18 cellular contexts compared by ENCODE assay signal in genomic region chr7:119177863-119178262, GRCh38.
DNase-seq lines count a peak whose midpoint lies in the region; ATAC-seq and TF ChIP-seq lines count a peak whose summit lies in the region.
"Had no signal": no experiment of that assay in that cellular context is flagged by ENCODE, and none has a peak within 500 bp of the region (broad histone marks: within the 10 kb centered on the region; RNA-seq: fewer than 3 reads in every experiment).

No MANE protein-coding gene starts in this region.

- DNase-seq in G401 (ENCODE audit: low spot score) (peak; percentile 23), MM.1S (peak; percentile 2), neural progenitor cell (ENCODE audit: low spot score) (no peak), PC-9 (no peak), amygdala (lab: John Stamatoyannopoulos, UW) (no peak)
- DNase-seq: 8988T; Calu3; CD4-positive, alpha-beta memory T cell; COR-L47; DMS153; DND-41; GDM1; GOT3; HFFc6 had no signal

- H3K4me1 ChIP-seq in MM.1S (ENCODE audit: low read length): no peaks in the 10 kb centered on the region
- H3K4me1 ChIP-seq in neural progenitor cell: no peaks in the 10 kb centered on the region
- H3K4me1 ChIP-seq in PC-9 (replicated peaks; ENCODE audit: insufficient read depth): no peaks in the 10 kb centered on the region

- no peaks in the 10 kb centered on the region for H3K36me3 Mint-ChIP-seq in neural progenitor cell
- H3K36me3 Mint-ChIP-seq: CD4-positive, alpha-beta memory T cell had no signal

- no TSS peak for BruUV-seq in PC-9 (replicated peaks; lab: Mats Ljungman, UMichigan)

- H3K79me2 ChIP-seq in MM.1S (ENCODE audit: low read length) (no peaks in the 10 kb centered on the region), neural progenitor cell (ENCODE audit: low read depth) (no peaks in the 10 kb centered on the region), PC-9 (ENCODE audit: low read depth) (no peaks in the 10 kb centered on the region)

- POLR2A ChIA-PET in PC-9 (lab: Charles Lee; ENCODE audit: unreplicated experiment): no interaction called here

- H2AFZ ChIP-seq in MM.1S (ENCODE audit: low read length) (no peak overlapping the region), neural progenitor cell (replicated peaks) (no peak overlapping the region), PC-9 (no peak overlapping the region)

- H3F3A ChIP-seq in MM.1S (ENCODE audit: insufficient read depth, low read length) (no peaks in the 10 kb centered on the region), neural progenitor cell (ENCODE audit: low read depth) (no peaks in the 10 kb centered on the region), PC-9 (ENCODE audit: insufficient read depth, low read depth) (no peaks in the 10 kb centered on the region)

- no peaks in the 10 kb centered on the region for H3K27me3 Mint-ChIP-seq in neural progenitor cell (ENCODE audit: insufficient read depth, low read depth)
- H3K27me3 Mint-ChIP-seq: CD4-positive, alpha-beta memory T cell had no signal

- TF ChIP-seq CTCF in MM.1S (IDR thresholded peaks at IDR 0.05; ENCODE audit: low read length) (no peak), neural progenitor cell (IDR thresholded peaks at IDR 0.05) (no peak), PC-9 (conservative IDR thresholded peaks at IDR 0.05) (no peak)

- no peak overlapping the region for H3K9ac ChIP-seq in MM.1S (ENCODE audit: low read length)
- no peak overlapping the region for H3K9ac ChIP-seq in neural progenitor cell

- H3K9me3 ChIP-seq in MM.1S (replicated peaks; ENCODE audit: insufficient read depth, low read length) (no peaks in the 10 kb centered on the region), neural progenitor cell (ENCODE audit: low read depth) (no peaks in the 10 kb centered on the region), PC-9 (ENCODE audit: insufficient read depth, low read depth) (no peaks in the 10 kb centered on the region)
- H3K9me3 ChIP-seq: HAP-1 had no signal

- no peak overlapping the region for H3K4me3 Mint-ChIP-seq in neural progenitor cell
- H3K4me3 Mint-ChIP-seq: CD4-positive, alpha-beta memory T cell; HFFc6 had no signal

- H3K4me1 Mint-ChIP-seq in neural progenitor cell: peaks cover 17% of the 10 kb centered on the region
- H3K4me1 Mint-ChIP-seq: CD4-positive, alpha-beta memory T cell had no signal

- in situ Hi-C loops in G401 (cut with HindIII; ENCODE audit: low sequenced_read_pairs): no loop called here

- CTCF ChIA-PET in PC-9 (lab: Charles Lee): no interaction called here

- H3K27ac ChIP-seq in MM.1S (ENCODE audit: low read length): no peak overlapping the region
- no peak overlapping the region for H3K27ac ChIP-seq in neural progenitor cell
- H3K27ac ChIP-seq in PC-9: no peak overlapping the region

- ATAC-seq in SK-N-SH treated with all-trans-retinoic acid at 6 μM for 48 hours (no peak), HG02970 (IDR thresholded peaks at IDR 0.05; ENCODE audit: low FRiP score, unreplicated experiment) (no peak)
- ATAC-seq: GM12878 had no signal

- H4K20me1 ChIP-seq in MM.1S (ENCODE audit: insufficient read depth, low read length) (no peaks in the 10 kb centered on the region), neural progenitor cell (ENCODE audit: low read depth) (no peaks in the 10 kb centered on the region), PC-9 (ENCODE audit: insufficient read depth) (no peaks in the 10 kb centered on the region)

- H3K27ac Mint-ChIP-seq in neural progenitor cell: peak overlapping the region; percentile 88
- H3K27ac Mint-ChIP-seq: CD4-positive, alpha-beta memory T cell; HFFc6 had no signal

- H3K4me2 ChIP-seq in MM.1S (ENCODE audit: low read depth, low read length): no peak overlapping the region
- H3K4me2 ChIP-seq in neural progenitor cell: no peak overlapping the region
- H3K4me2 ChIP-seq in PC-9: no peak overlapping the region

- H3K4me3 ChIP-seq in MM.1S (ENCODE audit: low read length) (no peak overlapping the region), neural progenitor cell (no peak overlapping the region), PC-9 (no peak overlapping the region)
- H3K4me3 ChIP-seq: GM12878, HAP-1 had no signal

- intact Hi-C loops in PC-9 (cut with micrococcal nuclease; ENCODE audit: unreplicated experiment): loop anchor here (2.0 to 5.0 kb wide), 2 partner anchors 825 to 921 kb away; no protein-coding TSS in a partner anchor

- H3K9me3 Mint-ChIP-seq in neural progenitor cell: no peaks in the 10 kb centered on the region

- H3K9me2 ChIP-seq in MM.1S (replicated peaks; ENCODE audit: insufficient read depth, low read length) (no peaks in the 10 kb centered on the region), PC-9 (ENCODE audit: insufficient read depth) (no peaks in the 10 kb centered on the region)

- H3K27me3 ChIP-seq in MM.1S (replicated peaks; ENCODE audit: insufficient read depth, low read length) (no peaks in the 10 kb centered on the region), neural progenitor cell (no peaks in the 10 kb centered on the region), PC-9 (ENCODE audit: insufficient read depth, low read depth) (no peaks in the 10 kb centered on the region)

- H3K36me3 ChIP-seq in MM.1S (replicated peaks; ENCODE audit: insufficient read depth, low read length) (no peaks in the 10 kb centered on the region), neural progenitor cell (no peaks in the 10 kb centered on the region), PC-9 (ENCODE audit: low read depth) (no peaks in the 10 kb centered on the region)
- H3K36me3 ChIP-seq: HAP-1 had no signal

TF ChIP-seq in SK-N-SH treated with all-trans-retinoic acid at 6 μM for 48 hours, 23 proteins besides CTCF, POLR2A, EP300 and RAD21:
- no peak for TF ChIP-seq TOX (CRISPR knock-in tag; IDR thresholded peaks at IDR 0.05; ENCODE audit: borderline replicate concordance)
- no peak for TF ChIP-seq ZNF70 (CRISPR knock-in tag; IDR thresholded peaks at IDR 0.05)
- TF ChIP-seq ZNF565 (CRISPR knock-in tag; conservative IDR thresholded peaks at IDR 0.05; ENCODE audit: low read depth): no peak
- TF ChIP-seq TSHZ2 (CRISPR knock-in tag; IDR thresholded peaks at IDR 0.05): peak; percentile 70; the same call in 1 of the 2 replicates
- peak; percentile 92 for TF ChIP-seq TCF4 (CRISPR knock-in tag; IDR thresholded peaks at IDR 0.05; ENCODE audit: borderline replicate concordance)

Comparison
In these comparisons a context has a peak if more than half of its experiments do, and no peak if none do; other contexts are left out.
1. DNase-seq: peak in G401 (single experiment) and MM.1S (single experiment); none in neural progenitor cell (single experiment), PC-9 (0 of 2) and amygdala (0 of 56).